In the genomic region with DNA sequence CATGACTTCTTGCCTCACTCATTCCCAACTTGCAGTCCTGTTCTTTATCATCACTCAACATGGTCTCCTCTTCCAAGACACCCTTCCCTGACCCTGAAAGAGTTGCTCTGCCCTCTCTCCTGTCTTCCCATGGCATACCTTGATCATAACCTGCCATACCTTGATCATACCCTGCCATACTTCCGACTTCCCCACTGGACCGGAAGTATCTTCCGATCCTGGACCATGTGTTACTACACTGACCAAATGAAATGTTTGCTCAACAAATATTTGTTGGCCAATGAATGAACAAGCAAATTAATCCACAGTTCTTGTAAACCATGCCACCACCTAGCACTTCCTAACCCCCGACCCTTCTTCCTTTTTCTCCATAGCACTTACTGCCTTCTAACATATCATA, we compare ENCODE assay signal across 1 cellular context.
TF ChIP-seq lines count a peak whose summit lies in the region.

No MANE protein-coding gene starts in this region.

TF ChIP-seq in H1, 55 proteins besides CTCF, POLR2A, EP300 and RAD21:
- no peak for TF ChIP-seq BRCA1 (IDR thresholded peaks at IDR 0.05; ENCODE audit: low read depth, low read length)
- TF ChIP-seq TAF1 (IDR thresholded peaks at IDR 0.05; ENCODE audit: low read depth, low read length), result no peak
- no peak for TF ChIP-seq CTBP2 (IDR thresholded peaks at IDR 0.05; ENCODE audit: borderline replicate concordance, insufficient read depth, insufficient read length, low read length)
- TF ChIP-seq POLR2AphosphoS5 (IDR thresholded peaks at IDR 0.05; ENCODE audit: low read depth, low read length), result no peak
- TF ChIP-seq PHF8 (conservative IDR thresholded peaks at IDR 0.05; ENCODE audit: low read depth, low read length), result no peak
- TF ChIP-seq TEAD4 (IDR thresholded peaks at IDR 0.05; ENCODE audit: low read depth, low read length), result no peak
- TF ChIP-seq CBX5 (IDR thresholded peaks at IDR 0.05; ENCODE audit: low read depth, low read length), result no peak
- TF ChIP-seq JUND (IDR thresholded peaks at IDR 0.05; ENCODE audit: low read length), result no peak
- no peak for TF ChIP-seq CBX8 (IDR thresholded peaks at IDR 0.05; ENCODE audit: borderline replicate concordance, low read depth, low read length)
- no peak for TF ChIP-seq MAFK (IDR thresholded peaks at IDR 0.05; ENCODE audit: low read depth, low read length)
- no peak for TF ChIP-seq RNF2 (IDR thresholded peaks at IDR 0.05; ENCODE audit: borderline replicate concordance, low read depth, low read length, missing control alignments, poor library complexity, severe bottlenecking)
- no peak for TF ChIP-seq NANOG (IDR thresholded peaks at IDR 0.05; ENCODE audit: insufficient read depth, low read depth, low read length, poor library complexity, severe bottlenecking)
- TF ChIP-seq TBP (IDR thresholded peaks at IDR 0.05; ENCODE audit: low read depth, low read length), result no peak
- no peak for TF ChIP-seq SIRT6 (IDR thresholded peaks at IDR 0.05; ENCODE audit: low read length)
- no peak for TF ChIP-seq SP4 (IDR thresholded peaks at IDR 0.05; ENCODE audit: low read length)
- TF ChIP-seq POU5F1 (IDR thresholded peaks at IDR 0.05; ENCODE audit: low read depth, low read length), result no peak
